ENCODE assay signal across 26 cellular contexts in the genomic region with DNA sequence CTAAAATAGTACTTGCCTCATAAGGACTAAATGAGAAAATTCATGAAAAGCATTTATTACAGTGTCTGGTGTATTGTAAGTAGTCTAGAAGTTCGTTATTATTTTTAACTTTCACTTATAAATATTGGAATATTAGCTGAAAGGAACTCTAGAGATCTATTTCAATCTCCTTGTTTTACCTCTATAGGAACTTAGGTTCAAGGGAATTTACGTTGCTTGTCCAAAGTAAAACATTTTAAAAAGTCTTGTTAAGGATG.
"Had no signal": no experiment of that assay in that cellular context is flagged by ENCODE, and none has a peak within 500 bp of the region (broad histone marks: within the 10 kb centered on the region; RNA-seq: fewer than 3 reads in every experiment).

No MANE protein-coding gene starts in this region.

- H3K79me2 ChIP-seq: hepatocyte had no signal

- H3K4me3 Mint-ChIP-seq: activated CD4-positive, alpha-beta T cell treated with anti-CD3 and anti-CD28 coated beads, Interleukin-2, amount 10 ng/mL, durations not matched to agents 7 days and 5 days; activated CD8-positive, alpha-beta T cell treated with anti-CD3 and anti-CD28 coated beads for 36 hours; activated naive CD4-positive, alpha-beta T cell treated with anti-CD3 and anti-CD28 coated beads, Interleukin-2, amount 50 U/mL, for 24 hours; activated naive CD8-positive, alpha-beta T cell treated with anti-CD3 and anti-CD28 coated beads, Interleukin-2, amount 50 U/mL, for 24 hours; activated T-cell treated with anti-CD3 and anti-CD28 coated beads, Interleukin-2, amount 50 U/mL, for 4 hours; activated T-helper 17 cell treated with anti-CD3 and anti-CD28 coated beads, Interleukin-2, amount 50 U/mL, for 72 hours; memory B cell; naive thymus-derived CD8-positive, alpha-beta T cell; neural progenitor cell; T-helper 2 cell treated with Interferon-gamma antibody and Interleukin-4, amounts not matched to agents 5 μg/mL and 100 μg/mL, for 36 hours had no signal

- H3K4me1 ChIP-seq: colonic mucosa, neural progenitor cell, transverse colon had no signal

- H3K36me3 ChIP-seq: colonic mucosa, neural progenitor cell, spleen, transverse colon had no signal

- H3K9ac ChIP-seq: neural progenitor cell had no signal

- H3K36me3 Mint-ChIP-seq: activated naive CD4-positive, alpha-beta T cell treated with anti-CD3 and anti-CD28 coated beads, Interleukin-2, amount 50 U/mL, for 24 hours; neural progenitor cell had no signal

- DNase-seq: activated CD4-positive, alpha-beta T cell treated with anti-CD3 and anti-CD28 coated beads, Interleukin-2, amount 10 ng/mL, durations not matched to agents 7 days and 5 days; activated CD4-positive, CD25-positive, alpha-beta regulatory T cell treated with anti-CD3 and anti-CD28 coated beads, Interleukin-2, amount 50 U/mL, for 72 hours; activated CD8-positive, alpha-beta T cell treated with anti-CD3 and anti-CD28 coated beads for 36 hours; activated naive CD8-positive, alpha-beta T cell treated with anti-CD3 and anti-CD28 coated beads, Interleukin-2, amount 50 U/mL, for 24 hours; activated T-cell treated with anti-CD3 and anti-CD28 coated beads, Interleukin-2, amount 50 U/mL, for 4 hours; cerebellar nuclear complex; colonic mucosa; effector CD8-positive, alpha-beta T cell; esophagus squamous epithelium; foreskin melanocyte; islet precursor cell; naive thymus-derived CD8-positive, alpha-beta T cell; occipital lobe; posterior cingulate gyrus; right cardiac atrium; spleen; stimulated activated naive CD4-positive, alpha-beta T cell; T-helper 1 cell; transverse colon had no signal

- H3K27ac Mint-ChIP-seq: activated CD4-positive, alpha-beta T cell treated with anti-CD3 and anti-CD28 coated beads, Interleukin-2, amount 10 ng/mL, durations not matched to agents 7 days and 5 days; activated CD8-positive, alpha-beta T cell treated with anti-CD3 and anti-CD28 coated beads for 36 hours; activated naive CD4-positive, alpha-beta T cell treated with anti-CD3 and anti-CD28 coated beads, Interleukin-2, amount 50 U/mL, for 24 hours; activated naive CD8-positive, alpha-beta T cell treated with anti-CD3 and anti-CD28 coated beads, Interleukin-2, amount 50 U/mL, for 24 hours; activated T-helper 17 cell treated with anti-CD3 and anti-CD28 coated beads, Interleukin-2, amount 50 U/mL, for 72 hours; memory B cell; naive thymus-derived CD8-positive, alpha-beta T cell; neural progenitor cell; T-helper 2 cell treated with Interferon-gamma antibody and Interleukin-4, amounts not matched to agents 5 μg/mL and 100 μg/mL, for 36 hours had no signal

- H3K4me2 ChIP-seq: hepatocyte, neural progenitor cell had no signal

- H3K9me3 ChIP-seq: colonic mucosa, esophagus squamous epithelium, spleen, transverse colon had no signal

- H2AFZ ChIP-seq: hepatocyte, neural progenitor cell had no signal

- H3K4me1 Mint-ChIP-seq: activated CD4-positive, alpha-beta T cell treated with anti-CD3 and anti-CD28 coated beads, Interleukin-2, amount 10 ng/mL, durations not matched to agents 7 days and 5 days; activated naive CD4-positive, alpha-beta T cell treated with anti-CD3 and anti-CD28 coated beads, Interleukin-2, amount 50 U/mL, for 24 hours; memory B cell; neural progenitor cell had no signal

- H3K27ac ChIP-seq: colonic mucosa, epithelial cell of prostate, esophagus squamous epithelium, hepatocyte, neural progenitor cell, spleen, transverse colon had no signal

- H3K4me3 ChIP-seq: colonic mucosa, esophagus squamous epithelium, hepatocyte, neural progenitor cell, spleen, transverse colon had no signal

- H3K27me3 Mint-ChIP-seq: memory B cell had no signal

- ATAC-seq: activated CD8-positive, alpha-beta T cell treated with anti-CD3 and anti-CD28 coated beads for 36 hours; activated naive CD8-positive, alpha-beta T cell treated with anti-CD3 and anti-CD28 coated beads, Interleukin-2, amount 50 U/mL, for 24 hours; activated T-cell treated with anti-CD3 and anti-CD28 coated beads, Interleukin-2, amount 50 U/mL, for 4 hours; activated T-helper 17 cell treated with anti-CD3 and anti-CD28 coated beads, Interleukin-2, amount 50 U/mL, for 72 hours; naive thymus-derived CD8-positive, alpha-beta T cell; right cardiac atrium had no signal

- H3K9me3 Mint-ChIP-seq: activated CD4-positive, alpha-beta T cell treated with anti-CD3 and anti-CD28 coated beads, Interleukin-2, amount 10 ng/mL, durations not matched to agents 7 days and 5 days; activated CD8-positive, alpha-beta T cell treated with anti-CD3 and anti-CD28 coated beads for 36 hours; activated naive CD4-positive, alpha-beta T cell treated with anti-CD3 and anti-CD28 coated beads, Interleukin-2, amount 50 U/mL, for 24 hours; activated naive CD8-positive, alpha-beta T cell treated with anti-CD3 and anti-CD28 coated beads, Interleukin-2, amount 50 U/mL, for 24 hours; activated T-cell treated with anti-CD3 and anti-CD28 coated beads, Interleukin-2, amount 50 U/mL, for 4 hours; activated T-helper 17 cell treated with anti-CD3 and anti-CD28 coated beads, Interleukin-2, amount 50 U/mL, for 72 hours; memory B cell; naive thymus-derived CD8-positive, alpha-beta T cell; neural progenitor cell; T-helper 2 cell treated with Interferon-gamma antibody and Interleukin-4, amounts not matched to agents 5 μg/mL and 100 μg/mL, for 36 hours had no signal

- H3K27me3 ChIP-seq: colonic mucosa, esophagus squamous epithelium, hepatocyte, neural progenitor cell, spleen, transverse colon had no signal
